In genomic region chr5:138352071-138352721, GRCh38 we compare ENCODE assay signal across 8 cellular contexts. TPM values are rescaled to one million over a fixed set of nuclear protein-coding genes. Genes with fewer than 3 reads are reported as not detected.
A peak's percentile ranks its signal among the peaks of the same experiment; 100 is the strongest.
DNase-seq lines count a peak whose midpoint lies in the region; ATAC-seq and TF ChIP-seq lines count a peak whose summit lies in the region.

KDM3B (plus strand) TSS chr5:138352685; CDS start chr5:138352796, 111 bp downstream.

- peak within 1 kb of the TSS; percentile 86 to 97 for H3K9ac ChIP-seq in liver (ENCODE audit: low read depth in 1 of 2, low read length in 2 of 2)

- H3K27me3 ChIP-seq in BE2C, result no peaks in the 10 kb centered on the region
- H3K27me3 ChIP-seq in liver (ENCODE audit: control insufficient read depth in 4 of 4, insufficient read depth in 4 of 4, low read length in 3 of 4), result no peaks in the 10 kb centered on the region

- H3K27ac ChIP-seq in liver (ENCODE audit: low read depth in 1 of 2, low read length in 2 of 2), result peak within 1 kb of the TSS; percentile 89 to 92

- 8% methylated on average over 30 of the region's 30 CpGs for WGBS in liver

- peak; percentile 14 to 69 for TF ChIP-seq RAD21 in liver (IDR thresholded peaks at IDR 0.05)

- H3K36me3 ChIP-seq in BE2C (no peaks in the 10 kb centered on the region), liver (ENCODE audit: control insufficient read depth in 4 of 4, insufficient read depth in 3 of 4, low read depth in 1 of 4, low read length in 3 of 4) (peaks cover under 1 to 8% (median 5%) of the 10 kb centered on the region in 4 donors)

- peak; percentile 60 for ATAC-seq in HG03439 (IDR thresholded peaks at IDR 0.05; ENCODE audit: unreplicated experiment)

- peak within 1 kb of the TSS; percentile 84 for H3K4me3 ChIP-seq in BE2C (ENCODE audit: low read depth, low read length)
- peak within 1 kb of the TSS; percentile 87 to 99 (median 90) for H3K4me3 ChIP-seq in liver (ENCODE audit: low read depth in 1 of 3, low read length in 3 of 3)

- DNase-seq in BE2C (peak; percentile 87), GM19238 (ENCODE audit: insufficient read length, low spot score) (peak; percentile 92), NCI-H748 (lab: John Stamatoyannopoulos, UW; ENCODE audit: unreplicated experiment) (peak; percentile 84), dermis blood vessel endothelial cell (peak; percentile 90)
- DNase-seq in activated CD4-positive, alpha-beta T cell treated with anti-CD3 and anti-CD28 coated beads, Interleukin-2, amount 50 U/mL, for 24 hours (ENCODE audit: low read depth in 1 of 2, low spot score in 1 of 2), result peak; percentile 88 to 96
- DNase-seq in stimulated activated CD4-positive, alpha-beta T cell treated with anti-CD3 and anti-CD28 coated beads, Interleukin-4, amount 100 ng/mL, for 1 hour, result peak; percentile 90

- H3K9me3 ChIP-seq in BE2C (no peaks in the 10 kb centered on the region), liver (ENCODE audit: control insufficient read depth in 4 of 4, low read length in 3 of 4) (no peaks in the 10 kb centered on the region)

- peak; percentile 97 for TF ChIP-seq CTCF in BE2C (IDR thresholded peaks at IDR 0.05; ENCODE audit: low read depth, low read length)
- TF ChIP-seq CTCF in liver (IDR thresholded peaks at IDR 0.05; ENCODE audit: low read depth, low read length, missing input control), result peak; percentile 100

- H3K4me1 ChIP-seq in BE2C (peaks cover 10% of the 10 kb centered on the region), liver (ENCODE audit: control insufficient read depth in 4 of 4, insufficient read depth in 4 of 4, low read length in 3 of 4) (peaks cover 4 to 20% (median 18%) of the 10 kb centered on the region in 4 donors)

TF ChIP-seq in liver, 16 proteins besides CTCF, POLR2A, EP300 and RAD21:
- peak; percentile 41 for TF ChIP-seq SP1 (IDR thresholded peaks at IDR 0.05)
- no peak for TF ChIP-seq ZBTB33 (IDR thresholded peaks at IDR 0.05)
- no peak for TF ChIP-seq RXRA (IDR thresholded peaks at IDR 0.05)

RNA-seq across cellular contexts. Expression of gene KDM3B, which starts in this region (rescaled TPM):
- polyA plus RNA-seq in BE2C (2012; ENCODE audit: insufficient read depth, insufficient read length, low read depth), result 41.7 TPM
- total RNA-seq in dermis blood vessel endothelial cell (52.8 and 74.3 TPM in 2 replicates), liver (10 to 100 TPM; 29.2 to 39.6 TPM)
- 1 to 10 TPM; 6.8 to 8.4 TPM for polyA plus RNA-seq in liver

Comparison
In these comparisons a context has a peak if more than half of its experiments do, and no peak if none do; other contexts are left out.
1. Peak in every context shown above with its lines: DNase-seq, ATAC-seq, H3K4me3 ChIP-seq and H3K27ac ChIP-seq.